ENCODE assay signal across 8 cellular contexts in the genomic region with DNA sequence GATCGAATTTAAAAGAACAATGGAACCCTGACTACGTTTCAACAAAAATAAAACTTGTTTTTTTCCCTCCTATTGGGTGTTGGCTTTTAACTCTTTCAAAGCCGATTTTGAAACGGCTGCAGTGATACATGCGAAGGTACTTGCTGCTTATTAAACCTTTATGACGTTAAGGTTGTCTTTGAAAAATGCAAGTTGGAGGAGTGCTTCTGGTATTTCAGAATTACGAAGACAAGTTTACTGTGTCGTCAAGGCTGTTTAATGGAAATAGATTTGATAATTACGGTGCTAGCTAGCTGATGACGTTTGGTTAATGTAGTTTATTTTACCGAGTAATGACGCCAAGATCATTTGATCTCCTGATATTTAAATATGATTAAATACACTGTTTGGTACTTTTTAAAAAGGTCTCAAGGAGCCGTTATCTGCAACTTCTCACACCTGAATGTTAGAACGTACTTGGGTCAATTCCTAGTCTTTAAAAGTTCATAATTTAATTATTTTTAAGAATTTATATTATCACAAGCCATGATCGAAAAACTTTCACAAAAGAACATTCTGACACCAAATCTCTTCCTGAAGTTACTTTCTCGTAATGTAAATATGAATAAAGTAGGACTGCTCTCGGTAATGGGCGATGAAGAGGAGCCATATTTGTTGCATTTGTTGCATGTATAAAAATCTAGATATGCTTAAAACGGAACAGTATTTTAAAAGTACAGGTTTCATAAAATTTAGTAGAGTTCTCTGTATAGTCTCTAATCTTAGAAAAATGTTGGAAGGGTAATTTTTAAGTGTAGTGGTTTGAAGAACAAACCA. TPM values are rescaled to one million over a fixed set of nuclear protein-coding genes. Genes with fewer than 3 reads are reported as not detected.
DNase-seq lines count a peak whose midpoint lies in the region; ATAC-seq and TF ChIP-seq lines count a peak whose summit lies in the region.

No MANE protein-coding gene starts in this region.

- WGBS in SK-N-SH (ENCODE audit: low lambda C conversion rate): under 1% methylated on average over 19 of the region's 19 CpGs

- H3K36me3 ChIP-seq in SK-N-SH (replicated peaks in 1 of 2; ENCODE audit: control insufficient read depth in 1 of 2, insufficient read depth in 2 of 2, low read length in 1 of 2): peaks cover 37 to 49% of the 10 kb centered on the region in 2 experiments
- peaks cover 51% of the 10 kb centered on the region for H3K36me3 ChIP-seq in OCI-LY3 (replicated peaks; ENCODE audit: low read depth, low read length)
- no peaks in the 10 kb centered on the region for H3K36me3 ChIP-seq in uterus

- TF ChIP-seq RAD21 in SK-N-SH (IDR thresholded peaks at IDR 0.05; ENCODE audit: low read length): no peak

- no peaks in the 10 kb centered on the region for H3K9me3 ChIP-seq in SK-N-SH
- H3K9me3 ChIP-seq in OCI-LY3 (ENCODE audit: insufficient read depth, low read length): no peaks in the 10 kb centered on the region
- no peaks in the 10 kb centered on the region for H3K9me3 ChIP-seq in uterus

- H3K4me1 ChIP-seq in SK-N-SH (ENCODE audit: control insufficient read depth in 1 of 2, insufficient read depth in 2 of 2, low read depth in 1 of 2, low read length in 1 of 2): peaks cover 20 to 22% of the 10 kb centered on the region in 2 experiments; a peak in 3 of 4 replicates
- peaks cover 31% of the 10 kb centered on the region for H3K4me1 ChIP-seq in OCI-LY3 (ENCODE audit: low read length)
- H3K4me1 ChIP-seq in uterus: no peaks in the 10 kb centered on the region

- no peaks in the 10 kb centered on the region for H3K9me2 ChIP-seq in SK-N-SH

- DNase-seq in SK-N-SH: no peak
- peak; percentile 79 for DNase-seq in central memory CD4-positive, alpha-beta T cell
- peak; percentile 49 to 72 for DNase-seq in lung microvascular endothelial cell (ENCODE audit: low read depth in 2 of 2)
- DNase-seq in uterus: no peak
- DNase-seq in GM10266 (ENCODE audit: extremely low spot score): no peak

- no peak for TF ChIP-seq POLR2A in uterus (IDR thresholded peaks at IDR 0.05)

- intact Hi-C loops in uterus (cut with DNase I; ENCODE audit: low total_unique reads): loop anchor here (5.0 kb wide), 1 partner anchor 52 kb away; no protein-coding TSS in a partner anchor

- no peaks in the 10 kb centered on the region for H3F3A ChIP-seq in SK-N-SH (replicated peaks; ENCODE audit: insufficient read depth)

- H3K27ac ChIP-seq in SK-N-SH (ENCODE audit: low read depth in 2 of 2, low read length in 1 of 2) (peak overlapping the region; percentile 91 to 97), OCI-LY3 (ENCODE audit: low read length) (peak overlapping the region; percentile 82), uterus (peak overlapping the region; percentile 98 to 100)

- no peak for TF ChIP-seq EP300 in SK-N-SH (IDR thresholded peaks at IDR 0.05; ENCODE audit: borderline replicate concordance in 1 of 2, low read depth in 1 of 2, low read length in 1 of 2)

- H4K20me1 ChIP-seq in SK-N-SH (ENCODE audit: insufficient read depth) (peaks cover 32% of the 10 kb centered on the region; the same call in 1 of the 2 replicates), OCI-LY3 (ENCODE audit: insufficient read depth, low read length) (no peaks in the 10 kb centered on the region)

- H3K79me2 ChIP-seq in SK-N-SH (ENCODE audit: insufficient read depth) (peaks cover 60% of the 10 kb centered on the region), OCI-LY3 (ENCODE audit: low read length) (peaks cover 69% of the 10 kb centered on the region)

- H3K4me2 ChIP-seq in SK-N-SH: peak overlapping the region; percentile 64
- H3K4me2 ChIP-seq in OCI-LY3 (ENCODE audit: low read length): peak overlapping the region; percentile 82

- peak overlapping the region; percentile 99 for H3K9ac ChIP-seq in SK-N-SH
- H3K9ac ChIP-seq in OCI-LY3 (ENCODE audit: low read length): peak overlapping the region; percentile 96

- H3K27me3 ChIP-seq in SK-N-SH (ENCODE audit: insufficient read depth) (no peaks in the 10 kb centered on the region), OCI-LY3 (ENCODE audit: low read depth, low read length) (no peaks in the 10 kb centered on the region), uterus (no peaks in the 10 kb centered on the region)

- ATAC-seq in SK-N-SH treated with all-trans-retinoic acid at 6 μM for 48 hours: no peak
- no peak for ATAC-seq in GM18868 (IDR thresholded peaks at IDR 0.05; ENCODE audit: unreplicated experiment)

- H2AFZ ChIP-seq in SK-N-SH (ENCODE audit: low read depth) (no peak overlapping the region), OCI-LY3 (ENCODE audit: low read depth, low read length) (no peak overlapping the region)

- POLR2A ChIA-PET in SK-N-SH (lab: Yijun Ruan, JAX): interaction anchor here (0.5 to 4.5 kb wide), 8 partner anchors 17 to 75 kb away, joined by 3 to 63 read pairs (median 16); partner anchors contain the start of gene CHD2

- CTCF ChIA-PET in SK-N-SH (lab: Yijun Ruan, JAX): interaction anchor here (1.0 to 3.4 kb wide), 9 partner anchors 12 to 86 kb away, joined by 3 to 18 read pairs (median 7); partner anchors contain the start of gene CHD2

- H3K4me3 ChIP-seq in SK-N-SH (ENCODE audit: low read depth in 2 of 2, low read length in 1 of 2) (peak overlapping the region; percentile 77 to 86), OCI-LY3 (ENCODE audit: low read length) (peak overlapping the region; percentile 79), uterus (peak overlapping the region; percentile 58 to 76)

- TF ChIP-seq CTCF in SK-N-SH (IDR thresholded peaks at IDR 0.05) (no peak), OCI-LY3 (IDR thresholded peaks at IDR 0.05; ENCODE audit: low read depth, low read length) (no peak), uterus (IDR thresholded peaks at IDR 0.05) (no peak), GM10266 (IDR thresholded peaks at IDR 0.05; ENCODE audit: control insufficient read depth, insufficient read depth, low read depth, missing control alignments) (no peak)

TF ChIP-seq in SK-N-SH, 30 proteins besides CTCF, POLR2A, EP300 and RAD21 (continues in another document):
- no peak for TF ChIP-seq USF2 (IDR thresholded peaks at IDR 0.05; ENCODE audit: borderline replicate concordance, low read depth, low read length)
- TF ChIP-seq MXI1 (IDR thresholded peaks at IDR 0.05; ENCODE audit: low read depth, low read length): no peak
- TF ChIP-seq FOXM1 (IDR thresholded peaks at IDR 0.05; ENCODE audit: low read depth): no peak
- TF ChIP-seq, protein P1, sequence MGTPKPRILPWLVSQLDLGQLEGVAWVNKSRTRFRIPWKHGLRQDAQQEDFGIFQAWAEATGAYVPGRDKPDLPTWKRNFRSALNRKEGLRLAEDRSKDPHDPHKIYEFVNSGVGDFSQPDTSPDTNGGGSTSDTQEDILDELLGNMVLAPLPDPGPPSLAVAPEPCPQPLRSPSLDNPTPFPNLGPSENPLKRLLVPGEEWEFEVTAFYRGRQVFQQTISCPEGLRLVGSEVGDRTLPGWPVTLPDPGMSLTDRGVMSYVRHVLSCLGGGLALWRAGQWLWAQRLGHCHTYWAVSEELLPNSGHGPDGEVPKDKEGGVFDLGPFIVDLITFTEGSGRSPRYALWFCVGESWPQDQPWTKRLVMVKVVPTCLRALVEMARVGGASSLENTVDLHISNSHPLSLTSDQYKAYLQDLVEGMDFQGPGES (IDR thresholded peaks at IDR 0.05; ENCODE audit: low read depth, low read length): no peak
- TF ChIP-seq CHD2 (IDR thresholded peaks at IDR 0.05; ENCODE audit: low read length, partially characterized antibody): no peak
- no peak for TF ChIP-seq FOXJ3 (CRISPR knock-in tag; IDR thresholded peaks at IDR 0.05)
- TF ChIP-seq TAF1 (IDR thresholded peaks at IDR 0.05; ENCODE audit: borderline replicate concordance, low read depth, low read length): 0 out of 2 replicates have a peak, but pooled peaks have one; percentile 39

TF ChIP-seq in SK-N-SH treated with all-trans-retinoic acid at 6 μM for 48 hours, 23 proteins besides CTCF, POLR2A, EP300 and RAD21:
- no peak for TF ChIP-seq TOX (CRISPR knock-in tag; IDR thresholded peaks at IDR 0.05; ENCODE audit: borderline replicate concordance)

RNA-seq across cellular contexts. Expression of gene CHD2, which starts 16.3 kb away (rescaled TPM):
- 25.3 and 28.6 TPM in 2 replicates for polyA plus RNA-seq in SK-N-SH (2012; rRNA removed)
- polyA plus RNA-seq in SK-N-SH (2012; cell fraction: cytosol; rRNA removed): 21.5 and 21.8 TPM in 2 replicates
- 73.6 and 98.5 TPM in 2 replicates for polyA plus RNA-seq in SK-N-SH (2012; cell fraction: nucleus; rRNA removed)
- total RNA-seq in lung microvascular endothelial cell: 39.7 and 51.2 TPM in 2 replicates
- total RNA-seq in uterus: 100 to 1,000 TPM in 3 of 4 donors, 10 to 100 TPM in 1; 71.0 to 166 (median 152) TPM

Comparison
In these comparisons a context has a peak if more than half of its experiments do, and no peak if none do; other contexts are left out.
1. DNase-seq: peak in central memory CD4-positive, alpha-beta T cell (single experiment) and lung microvascular endothelial cell (2 of 2); none in SK-N-SH (single experiment), uterus (0 of 2) and GM10266 (single experiment).
2. Peak in every context shown above with its lines, with median percentiles within 50 percentile points of each other: H3K27ac ChIP-seq and H3K4me3 ChIP-seq.